Comparison of ENCODE assay signal across 11 cellular contexts in genomic region chr12:127247937-127248336, GRCh38.
"Had no signal": no experiment of that assay in that cellular context is flagged by ENCODE, and none has a peak within 500 bp of the region (broad histone marks: within the 10 kb centered on the region; RNA-seq: fewer than 3 reads in every experiment).

No MANE protein-coding gene starts in this region.

- H3K4me1 ChIP-seq: HAP-1 had no signal

- ATAC-seq: GM23338, HCT116 had no signal

- H3K4me1 Mint-ChIP-seq: GM23338, H9 had no signal

- FAIRE-seq: H1, H54 had no signal

- H3K4me3 ChIP-seq: GM23248, GM23338, HAP-1 had no signal

- H2AFZ ChIP-seq: GM23338 had no signal

- H3K9me3 ChIP-seq: HAP-1 had no signal

- H3K4me3 Mint-ChIP-seq: GM23338, H9, HFFc6 had no signal

- H3K4me2 ChIP-seq: GM23338 had no signal

- H3K27ac Mint-ChIP-seq: GM23338, H9, HFFc6 had no signal

- H3K9me3 Mint-ChIP-seq: H9, HFFc6 had no signal

- DNase-seq: GM23248, GOT3, H7, H9, HCEC 1CT, HFFc6 had no signal

- H3K36me3 ChIP-seq: HAP-1 had no signal

- H3K9ac ChIP-seq: GM23248 had no signal

- H3K27ac ChIP-seq: GM23248 had no signal
